ENCODE assay signal across 1 cellular context in the genomic region with DNA sequence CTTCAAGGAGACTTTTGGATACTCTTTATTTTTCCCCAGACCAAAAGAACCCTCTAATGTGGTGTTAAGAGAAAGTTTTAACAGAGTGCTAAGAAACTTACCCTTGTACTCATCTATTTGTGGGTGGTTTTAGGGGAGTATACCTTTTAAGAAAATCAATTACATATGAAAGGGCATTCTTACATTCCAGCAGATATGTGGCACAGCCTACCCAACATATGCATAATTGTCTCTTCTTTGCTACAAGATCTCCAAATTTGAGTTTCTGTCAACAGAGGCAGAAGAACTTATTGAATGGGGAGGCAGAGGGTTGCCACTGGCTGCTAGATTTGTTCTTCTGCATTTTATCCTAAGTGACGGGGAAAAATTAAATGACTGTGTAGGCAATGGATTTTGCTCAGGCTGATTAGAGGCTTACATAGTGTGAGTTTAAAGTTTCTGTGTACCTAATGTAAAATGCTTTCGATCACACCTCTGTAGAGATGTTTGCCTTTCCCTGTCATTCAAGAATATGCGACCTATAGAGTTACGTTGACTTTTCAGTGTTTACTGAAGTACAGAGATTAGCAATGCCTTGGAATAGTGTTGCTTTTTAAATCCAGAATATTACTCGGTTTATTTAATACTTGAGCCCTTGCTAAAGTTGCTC.
TF ChIP-seq lines count a peak whose summit lies in the region.

No MANE protein-coding gene starts in this region.

TF ChIP-seq in HepG2, 621 proteins besides CTCF, POLR2A, EP300 and RAD21 (continues in another document):
- peak; percentile 47; the same call in 1 of the 2 replicates for TF ChIP-seq FOXA1 (IDR thresholded peaks at IDR 0.05)
- peak; percentile 66 for TF ChIP-seq FOXA1 (CRISPR knock-in tag; IDR thresholded peaks at IDR 0.05)
- peak; percentile 66 for TF ChIP-seq BCL6 (CRISPR knock-in tag; IDR thresholded peaks at IDR 0.05)
- TF ChIP-seq ZNF44 (CRISPR knock-in tag; IDR thresholded peaks at IDR 0.05): no peak
- TF ChIP-seq HNF4A (CRISPR knock-in tag; IDR thresholded peaks at IDR 0.05): peak; percentile 82
- TF ChIP-seq, protein P1, sequence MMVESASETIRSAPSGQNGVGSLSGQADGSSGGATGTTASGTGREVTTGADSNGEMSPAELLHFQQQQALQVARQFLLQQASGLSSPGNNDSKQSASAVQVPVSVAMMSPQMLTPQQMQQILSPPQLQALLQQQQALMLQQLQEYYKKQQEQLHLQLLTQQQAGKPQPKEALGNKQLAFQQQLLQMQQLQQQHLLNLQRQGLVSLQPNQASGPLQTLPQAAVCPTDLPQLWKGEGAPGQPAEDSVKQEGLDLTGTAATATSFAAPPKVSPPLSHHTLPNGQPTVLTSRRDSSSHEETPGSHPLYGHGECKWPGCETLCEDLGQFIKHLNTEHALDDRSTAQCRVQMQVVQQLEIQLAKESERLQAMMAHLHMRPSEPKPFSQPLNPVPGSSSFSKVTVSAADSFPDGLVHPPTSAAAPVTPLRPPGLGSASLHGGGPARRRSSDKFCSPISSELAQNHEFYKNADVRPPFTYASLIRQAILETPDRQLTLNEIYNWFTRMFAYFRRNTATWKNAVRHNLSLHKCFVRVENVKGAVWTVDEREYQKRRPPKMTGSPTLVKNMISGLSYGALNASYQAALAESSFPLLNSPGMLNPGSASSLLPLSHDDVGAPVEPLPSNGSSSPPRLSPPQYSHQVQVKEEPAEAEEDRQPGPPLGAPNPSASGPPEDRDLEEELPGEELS (CRISPR knock-in tag; IDR thresholded peaks at IDR 0.05): peak; percentile 72
- TF ChIP-seq ZFP37 (CRISPR knock-in tag; IDR thresholded peaks at IDR 0.05; ENCODE audit: borderline replicate concordance): no peak
- peak; percentile 27; the same call in 1 of the 2 replicates for TF ChIP-seq POGZ (CRISPR knock-in tag; IDR thresholded peaks at IDR 0.05)
- TF ChIP-seq GATAD2A (CRISPR knock-in tag; IDR thresholded peaks at IDR 0.05): peak; percentile 54
- 0 out of 2 replicates have a peak, but pooled peaks have one; percentile 12 for TF ChIP-seq HHEX (CRISPR knock-in tag; IDR thresholded peaks at IDR 0.05)
- no peak for TF ChIP-seq ZMYM3 (CRISPR knock-in tag; IDR thresholded peaks at IDR 0.05)
- no peak for TF ChIP-seq ZNF260 (CRISPR knock-in tag; IDR thresholded peaks at IDR 0.05; ENCODE audit: borderline replicate concordance, low read depth)
- TF ChIP-seq CC2D1A (CRISPR knock-in tag; IDR thresholded peaks at IDR 0.05): no peak
- TF ChIP-seq SALL1 (CRISPR knock-in tag; IDR thresholded peaks at IDR 0.05): peak; percentile 39; the same call in 1 of the 2 replicates
- TF ChIP-seq, protein P2, sequence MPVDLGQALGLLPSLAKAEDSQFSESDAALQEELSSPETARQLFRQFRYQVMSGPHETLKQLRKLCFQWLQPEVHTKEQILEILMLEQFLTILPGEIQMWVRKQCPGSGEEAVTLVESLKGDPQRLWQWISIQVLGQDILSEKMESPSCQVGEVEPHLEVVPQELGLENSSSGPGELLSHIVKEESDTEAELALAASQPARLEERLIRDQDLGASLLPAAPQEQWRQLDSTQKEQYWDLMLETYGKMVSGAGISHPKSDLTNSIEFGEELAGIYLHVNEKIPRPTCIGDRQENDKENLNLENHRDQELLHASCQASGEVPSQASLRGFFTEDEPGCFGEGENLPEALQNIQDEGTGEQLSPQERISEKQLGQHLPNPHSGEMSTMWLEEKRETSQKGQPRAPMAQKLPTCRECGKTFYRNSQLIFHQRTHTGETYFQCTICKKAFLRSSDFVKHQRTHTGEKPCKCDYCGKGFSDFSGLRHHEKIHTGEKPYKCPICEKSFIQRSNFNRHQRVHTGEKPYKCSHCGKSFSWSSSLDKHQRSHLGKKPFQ (CRISPR knock-in tag; IDR thresholded peaks at IDR 0.05; ENCODE audit: insufficient replicate concordance): peak; percentile 90
- TF ChIP-seq HDAC6 (IDR thresholded peaks at IDR 0.05; ENCODE audit: low read depth, low read length): no peak
- TF ChIP-seq, protein P3, sequence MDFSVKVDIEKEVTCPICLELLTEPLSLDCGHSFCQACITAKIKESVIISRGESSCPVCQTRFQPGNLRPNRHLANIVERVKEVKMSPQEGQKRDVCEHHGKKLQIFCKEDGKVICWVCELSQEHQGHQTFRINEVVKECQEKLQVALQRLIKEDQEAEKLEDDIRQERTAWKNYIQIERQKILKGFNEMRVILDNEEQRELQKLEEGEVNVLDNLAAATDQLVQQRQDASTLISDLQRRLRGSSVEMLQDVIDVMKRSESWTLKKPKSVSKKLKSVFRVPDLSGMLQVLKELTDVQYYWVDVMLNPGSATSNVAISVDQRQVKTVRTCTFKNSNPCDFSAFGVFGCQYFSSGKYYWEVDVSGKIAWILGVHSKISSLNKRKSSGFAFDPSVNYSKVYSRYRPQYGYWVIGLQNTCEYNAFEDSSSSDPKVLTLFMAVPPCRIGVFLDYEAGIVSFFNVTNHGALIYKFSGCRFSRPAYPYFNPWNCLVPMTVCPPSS (IDR thresholded peaks at IDR 0.05): no peak
- TF ChIP-seq, protein P4, sequence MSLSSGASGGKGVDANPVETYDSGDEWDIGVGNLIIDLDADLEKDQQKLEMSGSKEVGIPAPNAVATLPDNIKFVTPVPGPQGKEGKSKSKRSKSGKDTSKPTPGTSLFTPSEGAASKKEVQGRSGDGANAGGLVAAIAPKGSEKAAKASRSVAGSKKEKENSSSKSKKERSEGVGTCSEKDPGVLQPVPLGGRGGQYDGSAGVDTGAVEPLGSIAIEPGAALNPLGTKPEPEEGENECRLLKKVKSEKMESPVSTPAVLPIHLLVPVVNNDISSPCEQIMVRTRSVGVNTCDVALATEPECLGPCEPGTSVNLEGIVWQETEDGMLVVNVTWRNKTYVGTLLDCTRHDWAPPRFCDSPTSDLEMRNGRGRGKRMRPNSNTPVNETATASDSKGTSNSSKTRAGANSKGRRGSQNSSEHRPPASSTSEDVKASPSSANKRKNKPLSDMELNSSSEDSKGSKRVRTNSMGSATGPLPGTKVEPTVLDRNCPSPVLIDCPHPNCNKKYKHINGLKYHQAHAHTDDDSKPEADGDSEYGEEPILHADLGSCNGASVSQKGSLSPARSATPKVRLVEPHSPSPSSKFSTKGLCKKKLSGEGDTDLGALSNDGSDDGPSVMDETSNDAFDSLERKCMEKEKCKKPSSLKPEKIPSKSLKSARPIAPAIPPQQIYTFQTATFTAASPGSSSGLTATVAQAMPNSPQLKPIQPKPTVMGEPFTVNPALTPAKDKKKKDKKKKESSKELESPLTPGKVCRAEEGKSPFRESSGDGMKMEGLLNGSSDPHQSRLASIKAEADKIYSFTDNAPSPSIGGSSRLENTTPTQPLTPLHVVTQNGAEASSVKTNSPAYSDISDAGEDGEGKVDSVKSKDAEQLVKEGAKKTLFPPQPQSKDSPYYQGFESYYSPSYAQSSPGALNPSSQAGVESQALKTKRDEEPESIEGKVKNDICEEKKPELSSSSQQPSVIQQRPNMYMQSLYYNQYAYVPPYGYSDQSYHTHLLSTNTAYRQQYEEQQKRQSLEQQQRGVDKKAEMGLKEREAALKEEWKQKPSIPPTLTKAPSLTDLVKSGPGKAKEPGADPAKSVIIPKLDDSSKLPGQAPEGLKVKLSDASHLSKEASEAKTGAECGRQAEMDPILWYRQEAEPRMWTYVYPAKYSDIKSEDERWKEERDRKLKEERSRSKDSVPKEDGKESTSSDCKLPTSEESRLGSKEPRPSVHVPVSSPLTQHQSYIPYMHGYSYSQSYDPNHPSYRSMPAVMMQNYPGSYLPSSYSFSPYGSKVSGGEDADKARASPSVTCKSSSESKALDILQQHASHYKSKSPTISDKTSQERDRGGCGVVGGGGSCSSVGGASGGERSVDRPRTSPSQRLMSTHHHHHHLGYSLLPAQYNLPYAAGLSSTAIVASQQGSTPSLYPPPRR (CRISPR knock-in tag; IDR thresholded peaks at IDR 0.05; ENCODE audit: borderline replicate concordance): peak; percentile 71; the same call in 1 of the 2 replicates
- no peak for TF ChIP-seq HOXD1 (CRISPR knock-in tag; IDR thresholded peaks at IDR 0.05)
- no peak for TF ChIP-seq GLI4 (CRISPR knock-in tag; IDR thresholded peaks at IDR 0.05; ENCODE audit: borderline replicate concordance)
- TF ChIP-seq, protein P5, sequence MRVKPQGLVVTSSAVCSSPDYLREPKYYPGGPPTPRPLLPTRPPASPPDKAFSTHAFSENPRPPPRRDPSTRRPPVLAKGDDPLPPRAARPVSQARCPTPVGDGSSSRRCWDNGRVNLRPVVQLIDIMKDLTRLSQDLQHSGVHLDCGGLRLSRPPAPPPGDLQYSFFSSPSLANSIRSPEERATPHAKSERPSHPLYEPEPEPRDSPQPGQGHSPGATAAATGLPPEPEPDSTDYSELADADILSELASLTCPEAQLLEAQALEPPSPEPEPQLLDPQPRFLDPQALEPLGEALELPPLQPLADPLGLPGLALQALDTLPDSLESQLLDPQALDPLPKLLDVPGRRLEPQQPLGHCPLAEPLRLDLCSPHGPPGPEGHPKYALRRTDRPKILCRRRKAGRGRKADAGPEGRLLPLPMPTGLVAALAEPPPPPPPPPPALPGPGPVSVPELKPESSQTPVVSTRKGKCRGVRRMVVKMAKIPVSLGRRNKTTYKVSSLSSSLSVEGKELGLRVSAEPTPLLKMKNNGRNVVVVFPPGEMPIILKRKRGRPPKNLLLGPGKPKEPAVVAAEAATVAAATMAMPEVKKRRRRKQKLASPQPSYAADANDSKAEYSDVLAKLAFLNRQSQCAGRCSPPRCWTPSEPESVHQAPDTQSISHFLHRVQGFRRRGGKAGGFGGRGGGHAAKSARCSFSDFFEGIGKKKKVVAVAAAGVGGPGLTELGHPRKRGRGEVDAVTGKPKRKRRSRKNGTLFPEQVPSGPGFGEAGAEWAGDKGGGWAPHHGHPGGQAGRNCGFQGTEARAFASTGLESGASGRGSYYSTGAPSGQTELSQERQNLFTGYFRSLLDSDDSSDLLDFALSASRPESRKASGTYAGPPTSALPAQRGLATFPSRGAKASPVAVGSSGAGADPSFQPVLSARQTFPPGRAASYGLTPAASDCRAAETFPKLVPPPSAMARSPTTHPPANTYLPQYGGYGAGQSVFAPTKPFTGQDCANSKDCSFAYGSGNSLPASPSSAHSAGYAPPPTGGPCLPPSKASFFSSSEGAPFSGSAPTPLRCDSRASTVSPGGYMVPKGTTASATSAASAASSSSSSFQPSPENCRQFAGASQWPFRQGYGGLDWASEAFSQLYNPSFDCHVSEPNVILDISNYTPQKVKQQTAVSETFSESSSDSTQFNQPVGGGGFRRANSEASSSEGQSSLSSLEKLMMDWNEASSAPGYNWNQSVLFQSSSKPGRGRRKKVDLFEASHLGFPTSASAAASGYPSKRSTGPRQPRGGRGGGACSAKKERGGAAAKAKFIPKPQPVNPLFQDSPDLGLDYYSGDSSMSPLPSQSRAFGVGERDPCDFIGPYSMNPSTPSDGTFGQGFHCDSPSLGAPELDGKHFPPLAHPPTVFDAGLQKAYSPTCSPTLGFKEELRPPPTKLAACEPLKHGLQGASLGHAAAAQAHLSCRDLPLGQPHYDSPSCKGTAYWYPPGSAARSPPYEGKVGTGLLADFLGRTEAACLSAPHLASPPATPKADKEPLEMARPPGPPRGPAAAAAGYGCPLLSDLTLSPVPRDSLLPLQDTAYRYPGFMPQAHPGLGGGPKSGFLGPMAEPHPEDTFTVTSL (CRISPR knock-in tag; IDR thresholded peaks at IDR 0.05; ENCODE audit: borderline replicate concordance): peak; percentile 83; the same call in 1 of the 2 replicates
- peak; percentile 24; the same call in 1 of the 2 replicates for TF ChIP-seq ONECUT2 (CRISPR knock-in tag; IDR thresholded peaks at IDR 0.05)
- peak; percentile 62; the same call in 1 of the 2 replicates for TF ChIP-seq ISL2 (CRISPR knock-in tag; IDR thresholded peaks at IDR 0.05)
- TF ChIP-seq RBM22 (optimal IDR thresholded peaks at IDR 0.05; ENCODE audit: low read length): no peak
- TF ChIP-seq SMC3 (IDR thresholded peaks at IDR 0.05; ENCODE audit: low read length): no peak
- no peak for TF ChIP-seq ZNF263 (CRISPR knock-in tag; IDR thresholded peaks at IDR 0.05)
- no peak for TF ChIP-seq SNAPC2 (CRISPR knock-in tag; IDR thresholded peaks at IDR 0.05)
- TF ChIP-seq, protein P6, sequence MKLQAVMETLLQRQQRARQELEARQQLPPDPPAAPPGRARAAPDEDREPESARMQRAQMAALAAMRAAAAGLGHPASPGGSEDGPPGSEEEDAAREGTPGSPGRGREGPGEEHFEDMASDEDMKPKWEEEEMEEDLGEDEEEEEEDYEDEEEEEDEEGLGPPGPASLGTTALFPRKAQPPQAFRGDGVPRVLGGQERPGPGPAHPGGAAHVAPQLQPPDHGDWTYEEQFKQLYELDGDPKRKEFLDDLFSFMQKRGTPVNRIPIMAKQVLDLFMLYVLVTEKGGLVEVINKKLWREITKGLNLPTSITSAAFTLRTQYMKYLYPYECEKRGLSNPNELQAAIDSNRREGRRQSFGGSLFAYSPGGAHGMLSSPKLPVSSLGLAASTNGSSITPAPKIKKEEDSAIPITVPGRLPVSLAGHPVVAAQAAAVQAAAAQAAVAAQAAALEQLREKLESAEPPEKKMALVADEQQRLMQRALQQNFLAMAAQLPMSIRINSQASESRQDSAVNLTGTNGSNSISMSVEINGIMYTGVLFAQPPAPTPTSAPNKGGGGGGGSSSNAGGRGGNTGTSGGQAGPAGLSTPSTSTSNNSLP (IDR thresholded peaks at IDR 0.05; ENCODE audit: low read depth, low read length): 0 out of 2 replicates have a peak, but pooled peaks have one; percentile 43
- TF ChIP-seq, protein P7, sequence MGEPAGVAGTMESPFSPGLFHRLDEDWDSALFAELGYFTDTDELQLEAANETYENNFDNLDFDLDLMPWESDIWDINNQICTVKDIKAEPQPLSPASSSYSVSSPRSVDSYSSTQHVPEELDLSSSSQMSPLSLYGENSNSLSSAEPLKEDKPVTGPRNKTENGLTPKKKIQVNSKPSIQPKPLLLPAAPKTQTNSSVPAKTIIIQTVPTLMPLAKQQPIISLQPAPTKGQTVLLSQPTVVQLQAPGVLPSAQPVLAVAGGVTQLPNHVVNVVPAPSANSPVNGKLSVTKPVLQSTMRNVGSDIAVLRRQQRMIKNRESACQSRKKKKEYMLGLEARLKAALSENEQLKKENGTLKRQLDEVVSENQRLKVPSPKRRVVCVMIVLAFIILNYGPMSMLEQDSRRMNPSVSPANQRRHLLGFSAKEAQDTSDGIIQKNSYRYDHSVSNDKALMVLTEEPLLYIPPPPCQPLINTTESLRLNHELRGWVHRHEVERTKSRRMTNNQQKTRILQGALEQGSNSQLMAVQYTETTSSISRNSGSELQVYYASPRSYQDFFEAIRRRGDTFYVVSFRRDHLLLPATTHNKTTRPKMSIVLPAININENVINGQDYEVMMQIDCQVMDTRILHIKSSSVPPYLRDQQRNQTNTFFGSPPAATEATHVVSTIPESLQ (CRISPR knock-in tag; conservative IDR thresholded peaks at IDR 0.05): no peak
- no peak for TF ChIP-seq MTA1 (CRISPR knock-in tag; IDR thresholded peaks at IDR 0.05; ENCODE audit: borderline replicate concordance)
- TF ChIP-seq, protein P8, sequence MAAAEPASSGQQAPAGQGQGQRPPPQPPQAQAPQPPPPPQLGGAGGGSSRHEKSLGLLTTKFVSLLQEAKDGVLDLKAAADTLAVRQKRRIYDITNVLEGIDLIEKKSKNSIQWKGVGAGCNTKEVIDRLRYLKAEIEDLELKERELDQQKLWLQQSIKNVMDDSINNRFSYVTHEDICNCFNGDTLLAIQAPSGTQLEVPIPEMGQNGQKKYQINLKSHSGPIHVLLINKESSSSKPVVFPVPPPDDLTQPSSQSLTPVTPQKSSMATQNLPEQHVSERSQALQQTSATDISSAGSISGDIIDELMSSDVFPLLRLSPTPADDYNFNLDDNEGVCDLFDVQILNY (CRISPR knock-in tag; conservative IDR thresholded peaks at IDR 0.05): no peak
- TF ChIP-seq MEIS2 (CRISPR knock-in tag; IDR thresholded peaks at IDR 0.05): no peak
- peak; percentile 89 for TF ChIP-seq SIX1 (CRISPR knock-in tag; IDR thresholded peaks at IDR 0.05; ENCODE audit: borderline replicate concordance)
- TF ChIP-seq MED1 (CRISPR knock-in tag; IDR thresholded peaks at IDR 0.05): peak; percentile 25; the same call in 1 of the 2 replicates
- TF ChIP-seq SOX6 (IDR thresholded peaks at IDR 0.05): no peak
- TF ChIP-seq SOX6 (CRISPR knock-in tag; IDR thresholded peaks at IDR 0.05): peak; percentile 32; the same call in 1 of the 2 replicates
- TF ChIP-seq SSRP1 (CRISPR knock-in tag; IDR thresholded peaks at IDR 0.05): no peak
- peak; percentile 86 for TF ChIP-seq TBX2 (CRISPR knock-in tag; IDR thresholded peaks at IDR 0.05; ENCODE audit: borderline replicate concordance)
